Comparison of ENCODE assay signal across 19 cellular contexts in genomic region chr1:1238702-1239178, GRCh38. TPM values are rescaled to one million over a fixed set of nuclear protein-coding genes. Genes with fewer than 3 reads are reported as not detected.
"Had no signal": no experiment of that assay in that cellular context is flagged by ENCODE, and none has a peak within 500 bp of the region (broad histone marks: within the 10 kb centered on the region; RNA-seq: fewer than 3 reads in every experiment).

No MANE protein-coding gene starts in this region.

- H3K27ac Mint-ChIP-seq: activated CD4-positive, alpha-beta T cell treated with anti-CD3 and anti-CD28 coated beads for 36 hours; activated CD8-positive, alpha-beta T cell treated with anti-CD3 and anti-CD28 coated beads, Interleukin-2, amount 10 ng/mL, durations not matched to agents 7 days and 5 days; activated naive CD8-positive, alpha-beta T cell treated with anti-CD3 and anti-CD28 coated beads, Interleukin-2, amount 10 ng/mL, durations not matched to agents 7 days and 5 days; endodermal cell; progenitor cell of endocrine pancreas; T-cell had no signal

- H3K4me3 ChIP-seq: hepatocyte, lower lobe of right lung, smooth muscle cell, tibial artery had no signal

- H3K36me3 ChIP-seq: neutrophil had no signal

- H3K4me2 ChIP-seq: hepatocyte, smooth muscle cell had no signal

- H3K36me3 Mint-ChIP-seq: T-cell had no signal

- H3K27me3 Mint-ChIP-seq: activated CD4-positive, alpha-beta T cell treated with anti-CD3 and anti-CD28 coated beads for 36 hours; activated naive CD8-positive, alpha-beta T cell treated with anti-CD3 and anti-CD28 coated beads, Interleukin-2, amount 10 ng/mL, durations not matched to agents 7 days and 5 days; progenitor cell of endocrine pancreas; T-cell had no signal

- H3K4me3 Mint-ChIP-seq: activated CD4-positive, alpha-beta T cell treated with anti-CD3 and anti-CD28 coated beads for 36 hours; activated CD8-positive, alpha-beta T cell treated with anti-CD3 and anti-CD28 coated beads, Interleukin-2, amount 10 ng/mL, durations not matched to agents 7 days and 5 days; activated naive CD8-positive, alpha-beta T cell treated with anti-CD3 and anti-CD28 coated beads, Interleukin-2, amount 10 ng/mL, durations not matched to agents 7 days and 5 days; endodermal cell; T-cell had no signal

- H2AFZ ChIP-seq: hepatocyte had no signal

- H3K9me3 ChIP-seq: lower lobe of right lung, neutrophil, tibial artery had no signal

- ATAC-seq: activated CD8-positive, alpha-beta T cell treated with anti-CD3 and anti-CD28 coated beads, Interleukin-2, amount 10 ng/mL, durations not matched to agents 7 days and 5 days; lower lobe of right lung; T-cell had no signal

- DNase-seq: activated CD4-positive, alpha-beta T cell treated with anti-CD3 and anti-CD28 coated beads for 36 hours; activated CD8-positive, alpha-beta memory T cell treated with anti-CD3 and anti-CD28 coated beads, Interleukin-2, amount 50 U/mL, for 48 hours; activated CD8-positive, alpha-beta T cell treated with anti-CD3 and anti-CD28 coated beads, Interleukin-2, amount 10 ng/mL, durations not matched to agents 7 days and 5 days; activated naive CD8-positive, alpha-beta T cell treated with anti-CD3 and anti-CD28 coated beads, Interleukin-2, amount 10 ng/mL, durations not matched to agents 7 days and 5 days; aorta; endodermal cell; lower lobe of right lung; midbrain; right cardiac atrium; T-cell; T1000; tibial artery; WERI-Rb-1 had no signal

- H3K9me3 Mint-ChIP-seq: activated naive CD8-positive, alpha-beta T cell treated with anti-CD3 and anti-CD28 coated beads, Interleukin-2, amount 10 ng/mL, durations not matched to agents 7 days and 5 days; T-cell had no signal

- H3K27me3 ChIP-seq: hepatocyte had no signal

- H3K27ac ChIP-seq: hepatocyte, lower lobe of right lung, neutrophil, tibial artery, WERI-Rb-1 had no signal

RNA-seq across cellular contexts. Expression of gene TNFRSF4, which starts 24.8 kb away (rescaled TPM):
- total RNA-seq: bronchial epithelial cell, chondrocyte, hepatocyte, smooth muscle cell had no signal
- polyA plus RNA-seq: hepatocyte, smooth muscle cell had no signal

RNA-seq across cellular contexts. Expression of gene TNFRSF18, which starts 32.3 kb away (rescaled TPM):
- total RNA-seq: bronchial epithelial cell, chondrocyte, hepatocyte had no signal
